8 cellular contexts compared by ENCODE assay signal in genomic region chr6:139474145-139475108, GRCh38.
DNase-seq lines count a peak whose midpoint lies in the region; ATAC-seq and TF ChIP-seq lines count a peak whose summit lies in the region.

No MANE protein-coding gene starts in this region.

- peaks cover 8% of the 10 kb centered on the region for H3K27me3 Mint-ChIP-seq in activated T-helper 1 cell treated with anti-CD3 and anti-CD28 coated beads, Interleukin-12 subunit alpha, Interleukin-12 subunit beta, Interleukin-2, Interleukin-4 antibody, amounts not matched to agents 30 ng/mL and 10 ng/mL and 1 ng/mL, durations not matched to agents 14 hours and 24 hours and 36 hours (ENCODE audit: insufficient read depth)

- DNase-seq in right cardiac atrium (no peak), A172 (ENCODE audit: low spot score) (no peak)
- no peak for DNase-seq in activated T-helper 1 cell treated with anti-CD3 and anti-CD28 coated beads, Interleukin-12 subunit alpha, Interleukin-12 subunit beta, Interleukin-2, Interleukin-4 antibody, amounts not matched to agents 30 ng/mL and 10 ng/mL and 1 ng/mL, durations not matched to agents 14 hours and 24 hours and 36 hours (ENCODE audit: low spot score)

- H3K27ac ChIP-seq in right cardiac atrium (ENCODE audit: low read length) (peak overlapping the region; percentile 45), subcutaneous abdominal adipose tissue (ENCODE audit: low read depth, low read length) (peak overlapping the region; percentile 57)

- no peaks in the 10 kb centered on the region for H3K27me3 ChIP-seq in right cardiac atrium (ENCODE audit: control insufficient read depth, insufficient read depth)
- H3K27me3 ChIP-seq in subcutaneous abdominal adipose tissue (ENCODE audit: control insufficient read depth in 5 of 5, insufficient read depth in 4 of 5, low read length in 5 of 5), result no peaks in the 10 kb centered on the region

- H3K36me3 Mint-ChIP-seq in activated T-helper 1 cell treated with anti-CD3 and anti-CD28 coated beads, Interleukin-12 subunit alpha, Interleukin-12 subunit beta, Interleukin-2, Interleukin-4 antibody, amounts not matched to agents 30 ng/mL and 10 ng/mL and 1 ng/mL, durations not matched to agents 14 hours and 24 hours and 36 hours (ENCODE audit: low read depth), result no peaks in the 10 kb centered on the region

- no peaks in the 10 kb centered on the region for H3K9me3 Mint-ChIP-seq in activated T-helper 1 cell treated with anti-CD3 and anti-CD28 coated beads, Interleukin-12 subunit alpha, Interleukin-12 subunit beta, Interleukin-2, Interleukin-4 antibody, amounts not matched to agents 30 ng/mL and 10 ng/mL and 1 ng/mL, durations not matched to agents 14 hours and 24 hours and 36 hours

- H3K9me3 ChIP-seq in right cardiac atrium (ENCODE audit: control insufficient read depth, low read length) (no peaks in the 10 kb centered on the region), subcutaneous abdominal adipose tissue (ENCODE audit: control insufficient read depth in 5 of 5, low read length in 5 of 5) (no peaks in the 10 kb centered on the region)

- H3K4me3 ChIP-seq in right cardiac atrium (ENCODE audit: low read length) (no peak overlapping the region), subcutaneous abdominal adipose tissue (ENCODE audit: low read depth in 1 of 5, low read length in 5 of 5) (peak overlapping the region; percentile 43 to 76 (median 60))

- ATAC-seq in GM18873 (IDR thresholded peaks at IDR 0.05; ENCODE audit: low FRiP score, unreplicated experiment), result peak; percentile 65
- ATAC-seq in HG03432 (IDR thresholded peaks at IDR 0.05; ENCODE audit: unreplicated experiment), result peak; percentile 45
- ATAC-seq in SK-N-SH treated with all-trans-retinoic acid at 6 μM for 48 hours, result peak; percentile 74
- ATAC-seq in right cardiac atrium, result peak; percentile 36 to 38
- ATAC-seq in HG03045 (IDR thresholded peaks at IDR 0.05; ENCODE audit: unreplicated experiment), result no peak

- peak overlapping the region in 4 of 5 donors; percentile 35 to 51 (median 42) for H3K9ac ChIP-seq in subcutaneous abdominal adipose tissue (ENCODE audit: low read length in 5 of 5)

- intact Hi-C loops in right cardiac atrium (cut with DNase I), result no loop called here
- intact Hi-C loops in activated T-helper 1 cell treated with anti-CD3 and anti-CD28 coated beads, Interleukin-12 subunit alpha, Interleukin-12 subunit beta, Interleukin-2, Interleukin-4 antibody, amounts not matched to agents 30 ng/mL and 10 ng/mL and 1 ng/mL, durations not matched to agents 14 hours and 24 hours and 36 hours (cut with micrococcal nuclease), result no loop called here

- no peaks in the 10 kb centered on the region for H3K4me1 Mint-ChIP-seq in activated T-helper 1 cell treated with anti-CD3 and anti-CD28 coated beads, Interleukin-12 subunit alpha, Interleukin-12 subunit beta, Interleukin-2, Interleukin-4 antibody, amounts not matched to agents 30 ng/mL and 10 ng/mL and 1 ng/mL, durations not matched to agents 14 hours and 24 hours and 36 hours (ENCODE audit: low read depth)

- 19% methylated on average over 7 of the region's 7 CpGs for WGBS in right cardiac atrium

- no peak overlapping the region for H3K27ac Mint-ChIP-seq in activated T-helper 1 cell treated with anti-CD3 and anti-CD28 coated beads, Interleukin-12 subunit alpha, Interleukin-12 subunit beta, Interleukin-2, Interleukin-4 antibody, amounts not matched to agents 30 ng/mL and 10 ng/mL and 1 ng/mL, durations not matched to agents 14 hours and 24 hours and 36 hours

- H3K4me3 Mint-ChIP-seq in activated T-helper 1 cell treated with anti-CD3 and anti-CD28 coated beads, Interleukin-12 subunit alpha, Interleukin-12 subunit beta, Interleukin-2, Interleukin-4 antibody, amounts not matched to agents 30 ng/mL and 10 ng/mL and 1 ng/mL, durations not matched to agents 14 hours and 24 hours and 36 hours, result no peak overlapping the region

- peaks cover 3% of the 10 kb centered on the region for H3K4me1 ChIP-seq in right cardiac atrium (ENCODE audit: control insufficient read depth, insufficient read depth, low read length)
- peaks cover 0 to 42% (median 23%) of the 10 kb centered on the region in 5 donors for H3K4me1 ChIP-seq in subcutaneous abdominal adipose tissue (ENCODE audit: control insufficient read depth in 5 of 5, insufficient read depth in 5 of 5, low read length in 5 of 5)

- H3K36me3 ChIP-seq in subcutaneous abdominal adipose tissue (ENCODE audit: control insufficient read depth in 5 of 5, insufficient read depth in 5 of 5, low read length in 5 of 5), result no peaks in the 10 kb centered on the region

TF ChIP-seq in SK-N-SH treated with all-trans-retinoic acid at 6 μM for 48 hours, 23 proteins besides CTCF, POLR2A, EP300 and RAD21:
- TF ChIP-seq ISL1 (CRISPR knock-in tag; IDR thresholded peaks at IDR 0.05), result no peak
- no peak for TF ChIP-seq CREB5 (CRISPR knock-in tag; IDR thresholded peaks at IDR 0.05; ENCODE audit: low read depth)
- no peak for TF ChIP-seq ZFP3 (CRISPR knock-in tag; IDR thresholded peaks at IDR 0.05)
- TF ChIP-seq CSRNP3 (CRISPR knock-in tag; IDR thresholded peaks at IDR 0.05), result no peak
- no peak for TF ChIP-seq BACH2 (CRISPR knock-in tag; IDR thresholded peaks at IDR 0.05; ENCODE audit: borderline replicate concordance)
- TF ChIP-seq ZNF8 (CRISPR knock-in tag; IDR thresholded peaks at IDR 0.05), result no peak
- TF ChIP-seq ARNTL (CRISPR knock-in tag; IDR thresholded peaks at IDR 0.05; ENCODE audit: borderline replicate concordance, low read depth), result no peak
- no peak for TF ChIP-seq ESRRG (CRISPR knock-in tag; IDR thresholded peaks at IDR 0.05)
- TF ChIP-seq CSDC2 (CRISPR knock-in tag; IDR thresholded peaks at IDR 0.05), result no peak
- TF ChIP-seq GLIS3 (CRISPR knock-in tag; IDR thresholded peaks at IDR 0.05), result no peak
- TF ChIP-seq TOX (CRISPR knock-in tag; IDR thresholded peaks at IDR 0.05; ENCODE audit: borderline replicate concordance), result no peak
- TF ChIP-seq ZNF565 (CRISPR knock-in tag; conservative IDR thresholded peaks at IDR 0.05; ENCODE audit: low read depth), result no peak
- TF ChIP-seq TCF4 (CRISPR knock-in tag; IDR thresholded peaks at IDR 0.05; ENCODE audit: borderline replicate concordance), result no peak
- TF ChIP-seq PPARA (CRISPR knock-in tag; IDR thresholded peaks at IDR 0.05; ENCODE audit: borderline replicate concordance), result no peak
- TF ChIP-seq OSR1 (CRISPR knock-in tag; IDR thresholded peaks at IDR 0.05), result no peak
- no peak for TF ChIP-seq ZNF70 (CRISPR knock-in tag; IDR thresholded peaks at IDR 0.05)
- TF ChIP-seq ZFP30 (CRISPR knock-in tag; IDR thresholded peaks at IDR 0.05), result no peak
- no peak for TF ChIP-seq RARB (CRISPR knock-in tag; IDR thresholded peaks at IDR 0.05)
- TF ChIP-seq TSHZ2 (CRISPR knock-in tag; IDR thresholded peaks at IDR 0.05), result no peak
